2 cellular contexts compared by ENCODE assay signal in genomic region chr11:58591659-58592058, GRCh38.
TF ChIP-seq lines count a peak whose summit lies in the region.

No MANE protein-coding gene starts in this region.

TF ChIP-seq in liver, 16 proteins besides CTCF, POLR2A, EP300 and RAD21:
- TF ChIP-seq ZBTB33 (IDR thresholded peaks at IDR 0.05) = peak; percentile 49
- no peak for TF ChIP-seq TAF1 (conservative IDR thresholded peaks at IDR 0.05)
- TF ChIP-seq HNF4A (conservative IDR thresholded peaks at IDR 0.05) = peak; percentile 85 to 88
- TF ChIP-seq RXRA (IDR thresholded peaks at IDR 0.05) = peak; percentile 62 to 71
- TF ChIP-seq, protein P1, sequence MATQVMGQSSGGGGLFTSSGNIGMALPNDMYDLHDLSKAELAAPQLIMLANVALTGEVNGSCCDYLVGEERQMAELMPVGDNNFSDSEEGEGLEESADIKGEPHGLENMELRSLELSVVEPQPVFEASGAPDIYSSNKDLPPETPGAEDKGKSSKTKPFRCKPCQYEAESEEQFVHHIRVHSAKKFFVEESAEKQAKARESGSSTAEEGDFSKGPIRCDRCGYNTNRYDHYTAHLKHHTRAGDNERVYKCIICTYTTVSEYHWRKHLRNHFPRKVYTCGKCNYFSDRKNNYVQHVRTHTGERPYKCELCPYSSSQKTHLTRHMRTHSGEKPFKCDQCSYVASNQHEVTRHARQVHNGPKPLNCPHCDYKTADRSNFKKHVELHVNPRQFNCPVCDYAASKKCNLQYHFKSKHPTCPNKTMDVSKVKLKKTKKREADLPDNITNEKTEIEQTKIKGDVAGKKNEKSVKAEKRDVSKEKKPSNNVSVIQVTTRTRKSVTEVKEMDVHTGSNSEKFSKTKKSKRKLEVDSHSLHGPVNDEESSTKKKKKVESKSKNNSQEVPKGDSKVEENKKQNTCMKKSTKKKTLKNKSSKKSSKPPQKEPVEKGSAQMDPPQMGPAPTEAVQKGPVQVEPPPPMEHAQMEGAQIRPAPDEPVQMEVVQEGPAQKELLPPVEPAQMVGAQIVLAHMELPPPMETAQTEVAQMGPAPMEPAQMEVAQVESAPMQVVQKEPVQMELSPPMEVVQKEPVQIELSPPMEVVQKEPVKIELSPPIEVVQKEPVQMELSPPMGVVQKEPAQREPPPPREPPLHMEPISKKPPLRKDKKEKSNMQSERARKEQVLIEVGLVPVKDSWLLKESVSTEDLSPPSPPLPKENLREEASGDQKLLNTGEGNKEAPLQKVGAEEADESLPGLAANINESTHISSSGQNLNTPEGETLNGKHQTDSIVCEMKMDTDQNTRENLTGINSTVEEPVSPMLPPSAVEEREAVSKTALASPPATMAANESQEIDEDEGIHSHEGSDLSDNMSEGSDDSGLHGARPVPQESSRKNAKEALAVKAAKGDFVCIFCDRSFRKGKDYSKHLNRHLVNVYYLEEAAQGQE (IDR thresholded peaks at IDR 0.05) = no peak
- peak; percentile 13 for TF ChIP-seq FOXA2 (IDR thresholded peaks at IDR 0.05)
- TF ChIP-seq NR2F2 (IDR thresholded peaks at IDR 0.05) = no peak
- TF ChIP-seq YY1 (IDR thresholded peaks at IDR 0.05) = peak; percentile 72
- TF ChIP-seq GABPA (IDR thresholded peaks at IDR 0.05 in 1 of 2, conservative IDR thresholded peaks at IDR 0.05 in 1 of 2) = peak in 1 of 2 donors; percentile 49
- TF ChIP-seq SP1 (IDR thresholded peaks at IDR 0.05) = peak; percentile 67
- no peak for TF ChIP-seq FOXA1 (IDR thresholded peaks at IDR 0.05)
- TF ChIP-seq HNF4G (IDR thresholded peaks at IDR 0.05) = peak; percentile 63
- TF ChIP-seq, protein P2, sequence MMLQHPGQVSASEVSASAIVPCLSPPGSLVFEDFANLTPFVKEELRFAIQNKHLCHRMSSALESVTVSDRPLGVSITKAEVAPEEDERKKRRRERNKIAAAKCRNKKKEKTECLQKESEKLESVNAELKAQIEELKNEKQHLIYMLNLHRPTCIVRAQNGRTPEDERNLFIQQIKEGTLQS (IDR thresholded peaks at IDR 0.05) = no peak
- TF ChIP-seq EGR1 (IDR thresholded peaks at IDR 0.05; ENCODE audit: low read depth in 2 of 2) = peak in 1 of 2 donors; percentile 43
- peak; percentile 61 for TF ChIP-seq MAX (IDR thresholded peaks at IDR 0.05)
- TF ChIP-seq JUND (IDR thresholded peaks at IDR 0.05) = peak in 1 of 2 donors; percentile 42

TF ChIP-seq in HepG2, 621 proteins besides CTCF, POLR2A, EP300 and RAD21:
- TF ChIP-seq TEAD3 (CRISPR knock-in tag; optimal IDR thresholded peaks at IDR 0.05; ENCODE audit: borderline replicate concordance) = no peak
- TF ChIP-seq IKZF5 (CRISPR knock-in tag; IDR thresholded peaks at IDR 0.05) = no peak
- TF ChIP-seq ZNF780A (CRISPR knock-in tag; IDR thresholded peaks at IDR 0.05) = no peak
- TF ChIP-seq, protein P3, sequence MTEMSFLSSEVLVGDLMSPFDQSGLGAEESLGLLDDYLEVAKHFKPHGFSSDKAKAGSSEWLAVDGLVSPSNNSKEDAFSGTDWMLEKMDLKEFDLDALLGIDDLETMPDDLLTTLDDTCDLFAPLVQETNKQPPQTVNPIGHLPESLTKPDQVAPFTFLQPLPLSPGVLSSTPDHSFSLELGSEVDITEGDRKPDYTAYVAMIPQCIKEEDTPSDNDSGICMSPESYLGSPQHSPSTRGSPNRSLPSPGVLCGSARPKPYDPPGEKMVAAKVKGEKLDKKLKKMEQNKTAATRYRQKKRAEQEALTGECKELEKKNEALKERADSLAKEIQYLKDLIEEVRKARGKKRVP (CRISPR knock-in tag; IDR thresholded peaks at IDR 0.05) = no peak
